12 cellular contexts compared by ENCODE assay signal in genomic region chr9:121326924-121327613, GRCh38. TPM values are rescaled to one million over a fixed set of nuclear protein-coding genes. Genes with fewer than 3 reads are reported as not detected.
DNase-seq lines count a peak whose midpoint lies in the region; ATAC-seq and TF ChIP-seq lines count a peak whose summit lies in the region.
"Had no signal": no experiment of that assay in that cellular context is flagged by ENCODE, and none has a peak within 500 bp of the region (broad histone marks: within the 10 kb centered on the region; RNA-seq: fewer than 3 reads in every experiment).

No MANE protein-coding gene starts in this region.

- POLR2A ChIA-PET in naive thymus-derived CD4-positive, alpha-beta T cell (lab: Charles Lee) = interaction anchor here (0.8 kb wide), 1 partner anchor 12 kb away, joined by 3 read pairs; no protein-coding TSS in a partner anchor

- H3K9me3 ChIP-seq in ascending aorta (no peaks in the 10 kb centered on the region), fibroblast of lung (ENCODE audit: control insufficient read depth, insufficient read depth, low read depth, low read length) (no peaks in the 10 kb centered on the region), trophoblast cell (ENCODE audit: insufficient read depth, low read depth, low read length) (no peaks in the 10 kb centered on the region), transverse colon (no peaks in the 10 kb centered on the region)
- no peaks in the 10 kb centered on the region for H3K9me3 ChIP-seq in naive thymus-derived CD4-positive, alpha-beta T cell (ENCODE audit: control insufficient read depth in 2 of 3, low read length in 3 of 3)

- peak overlapping the region; percentile 12 for H2BK120ac ChIP-seq in trophoblast cell (ENCODE audit: insufficient read depth, low read length, poor library complexity)

- no peak overlapping the region for H2AK5ac ChIP-seq in trophoblast cell (ENCODE audit: low read length)

- H2BK12ac ChIP-seq in trophoblast cell (ENCODE audit: low read length) = peak overlapping the region; percentile 15

- TF ChIP-seq EP300 in transverse colon (IDR thresholded peaks at IDR 0.05; ENCODE audit: low read depth) = no peak

- no peak overlapping the region for H2AFZ ChIP-seq in fibroblast of lung (ENCODE audit: low read length)
- H2AFZ ChIP-seq in trophoblast cell (ENCODE audit: insufficient read depth, low read length, poor library complexity) = no peak overlapping the region

- no peaks in the 10 kb centered on the region for H4K20me1 ChIP-seq in fibroblast of lung (ENCODE audit: control insufficient read depth, extremely low read depth, insufficient read depth, low read length)

- H3K27me3 Mint-ChIP-seq in naive thymus-derived CD4-positive, alpha-beta T cell = no peaks in the 10 kb centered on the region
- H3K27me3 Mint-ChIP-seq: effector memory CD8-positive, alpha-beta T cell; stimulated activated naive B cell treated with anti-CD40 and anti-IgM and Interleukin-4, amounts not matched to agents 10 μg/mL and 1 μg/mL and 100 μg/mL, for 72 hours had no signal

- no peak overlapping the region for H3K23ac ChIP-seq in trophoblast cell (ENCODE audit: low read length)

- no peak overlapping the region for H4K12ac ChIP-seq in trophoblast cell (ENCODE audit: low read depth, low read length)

- no peaks in the 10 kb centered on the region for H3K9me3 Mint-ChIP-seq in naive thymus-derived CD4-positive, alpha-beta T cell
- H3K9me3 Mint-ChIP-seq: effector memory CD8-positive, alpha-beta T cell; nephron; stimulated activated naive B cell treated with anti-CD40 and anti-IgM and Interleukin-4, amounts not matched to agents 10 μg/mL and 1 μg/mL and 100 μg/mL, for 72 hours had no signal

- TF ChIP-seq CTCF in ascending aorta (IDR thresholded peaks at IDR 0.05) (no peak), fibroblast of lung (conservative IDR thresholded peaks at IDR 0.05 in 1 of 2, IDR thresholded peaks at IDR 0.05 in 1 of 2; ENCODE audit: low read depth in 1 of 2, low read length in 2 of 2) (no peak), transverse colon (IDR thresholded peaks at IDR 0.05) (no peak)

- H3K27me3 ChIP-seq in ascending aorta (no peaks in the 10 kb centered on the region), fibroblast of lung (ENCODE audit: control insufficient read depth, insufficient read depth, low read length) (no peaks in the 10 kb centered on the region), trophoblast cell (ENCODE audit: insufficient read depth, low read length) (no peaks in the 10 kb centered on the region), transverse colon (no peaks in the 10 kb centered on the region)
- H3K27me3 ChIP-seq in naive thymus-derived CD4-positive, alpha-beta T cell (ENCODE audit: control insufficient read depth in 2 of 2, insufficient read depth in 2 of 2, low read length in 2 of 2) = no peaks in the 10 kb centered on the region
- H3K27me3 ChIP-seq: brain microvascular endothelial cell had no signal

- peak overlapping the region; percentile 30 for H4K91ac ChIP-seq in trophoblast cell (ENCODE audit: low read depth, low read length)

- no peak for TF ChIP-seq POLR2A in transverse colon (IDR thresholded peaks at IDR 0.05)

- H3K79me2 ChIP-seq in fibroblast of lung (ENCODE audit: control insufficient read depth, insufficient read depth, low read length) = no peaks in the 10 kb centered on the region
- H3K79me2 ChIP-seq in trophoblast cell (ENCODE audit: control insufficient read depth, insufficient read depth, low read length, poor library complexity) = no peaks in the 10 kb centered on the region

- H3K18ac ChIP-seq in trophoblast cell (ENCODE audit: low read length) = no peak overlapping the region

- H3K4me2 ChIP-seq in fibroblast of lung (ENCODE audit: extremely low read depth, insufficient read depth, low read length) (no peak overlapping the region), trophoblast cell (ENCODE audit: low read length) (no peak overlapping the region)

- no peak for ATAC-seq in naive thymus-derived CD4-positive, alpha-beta T cell
- no peak for ATAC-seq in GM18867 (IDR thresholded peaks at IDR 0.05; ENCODE audit: unreplicated experiment)
- ATAC-seq: effector memory CD8-positive, alpha-beta T cell; stimulated activated naive B cell treated with anti-CD40 and anti-IgM and Interleukin-4, amounts not matched to agents 10 μg/mL and 1 μg/mL and 100 μg/mL, for 72 hours had no signal

- H4K8ac ChIP-seq in trophoblast cell (ENCODE audit: low read depth, low read length) = no peak overlapping the region

- H3K9ac ChIP-seq in fibroblast of lung (ENCODE audit: insufficient read depth, low read length) = no peak overlapping the region
- no peak overlapping the region for H3K9ac ChIP-seq in trophoblast cell (ENCODE audit: low read length)

- no peak overlapping the region for H3K4me3 Mint-ChIP-seq in naive thymus-derived CD4-positive, alpha-beta T cell
- H3K4me3 Mint-ChIP-seq: effector memory CD8-positive, alpha-beta T cell; nephron; stimulated activated naive B cell treated with anti-CD40 and anti-IgM and Interleukin-4, amounts not matched to agents 10 μg/mL and 1 μg/mL and 100 μg/mL, for 72 hours had no signal

- no peak overlapping the region for H2BK5ac ChIP-seq in trophoblast cell (ENCODE audit: low read depth, low read length, poor library complexity)

- peaks cover 6% of the 10 kb centered on the region for H3K79me1 ChIP-seq in trophoblast cell (ENCODE audit: low read length)

- H3K4me1 ChIP-seq in ascending aorta (peaks cover 31 to 75% of the 10 kb centered on the region in 2 donors), fibroblast of lung (ENCODE audit: control insufficient read depth, extremely low read depth, insufficient read depth, low read length) (peaks cover 31% of the 10 kb centered on the region), trophoblast cell (ENCODE audit: control insufficient read depth in 1 of 2, insufficient read depth in 2 of 2, low read length in 2 of 2) (peaks cover 11 to 14% of the 10 kb centered on the region in 2 experiments), transverse colon (peaks cover 6 to 23% (median 7%) of the 10 kb centered on the region in 4 donors)
- peaks cover 0 to 3% of the 10 kb centered on the region in 2 donors for H3K4me1 ChIP-seq in naive thymus-derived CD4-positive, alpha-beta T cell (ENCODE audit: control insufficient read depth in 2 of 2, insufficient read depth in 2 of 2, low read length in 2 of 2)

- CTCF ChIA-PET in naive thymus-derived CD4-positive, alpha-beta T cell (lab: Charles Lee) = interaction anchor here (0.5 to 1.2 kb wide), 2 partner anchors 9 to 42 kb away, joined by 3 to 7 read pairs; no protein-coding TSS in a partner anchor

- H3K4me1 Mint-ChIP-seq in naive thymus-derived CD4-positive, alpha-beta T cell = peaks cover 0 to 21% (median 0%) of the 10 kb centered on the region in 7 donors
- H3K4me1 Mint-ChIP-seq: nephron had no signal

- in situ Hi-C loops in transverse colon (cut with MboI; ENCODE audit: low pct_ligation_motif_present in 1 of 4, low pct_unique_long_range_greater_than_20kb in 1 of 4, low sequenced_read_pairs in 3 of 4) = no loop called here

- no peak overlapping the region for H3K4ac ChIP-seq in trophoblast cell (ENCODE audit: low read depth, low read length)

- no peak overlapping the region for H3K27ac Mint-ChIP-seq in naive thymus-derived CD4-positive, alpha-beta T cell
- H3K27ac Mint-ChIP-seq: nephron; stimulated activated naive B cell treated with anti-CD40 and anti-IgM and Interleukin-4, amounts not matched to agents 10 μg/mL and 1 μg/mL and 100 μg/mL, for 72 hours had no signal

- intact Hi-C loops in ascending aorta (cut with DNase I) = loop anchor here (2.0 kb wide), 2 partner anchors 34 to 40 kb away; no protein-coding TSS in a partner anchor
- intact Hi-C loops in transverse colon (cut with DNase I; ENCODE audit: low total_unique reads) = no loop called here
- intact Hi-C loops in naive thymus-derived CD4-positive, alpha-beta T cell (cut with micrococcal nuclease) = no loop called here

- peak overlapping the region in 1 of 2 donors; percentile 34 for H3K4me3 ChIP-seq in ascending aorta
- no peak overlapping the region for H3K4me3 ChIP-seq in fibroblast of lung (replicated peaks in 1 of 4; ENCODE audit: control extremely low read depth in 1 of 4, insufficient read depth in 1 of 4, low read depth in 3 of 4, low read length in 4 of 4)
- H3K4me3 ChIP-seq in trophoblast cell (ENCODE audit: low read depth, low read length) = no peak overlapping the region
- no peak overlapping the region for H3K4me3 ChIP-seq in transverse colon
- no peak overlapping the region for H3K4me3 ChIP-seq in naive thymus-derived CD4-positive, alpha-beta T cell (ENCODE audit: low read length)

- H3K27ac ChIP-seq in ascending aorta (peak overlapping the region; percentile 98 to 99), fibroblast of lung (ENCODE audit: insufficient read depth, low read length) (peak overlapping the region; percentile 68), trophoblast cell (ENCODE audit: low read depth, low read length) (no peak overlapping the region), transverse colon (peak overlapping the region; percentile 77 to 87 (median 84))
- H3K27ac ChIP-seq in naive thymus-derived CD4-positive, alpha-beta T cell (ENCODE audit: low read depth, low read length) = no peak overlapping the region
- H3K27ac ChIP-seq: brain microvascular endothelial cell had no signal

- H3K14ac ChIP-seq in trophoblast cell (ENCODE audit: low read length) = no peak overlapping the region

- peaks cover 0 to 18% (median 5%) of the 10 kb centered on the region in 5 donors for H3K36me3 Mint-ChIP-seq in naive thymus-derived CD4-positive, alpha-beta T cell

- H3K36me3 ChIP-seq in ascending aorta (peaks cover 85 to 89% of the 10 kb centered on the region in 2 donors), fibroblast of lung (ENCODE audit: control insufficient read depth, insufficient read depth, low read length) (peaks cover 49% of the 10 kb centered on the region), trophoblast cell (ENCODE audit: control insufficient read depth in 1 of 2, insufficient read depth in 2 of 2, low read length in 2 of 2) (peaks cover 57 to 77% of the 10 kb centered on the region in 2 experiments), transverse colon (peaks cover 0 to 68% (median 36%) of the 10 kb centered on the region in 4 donors)
- H3K36me3 ChIP-seq in naive thymus-derived CD4-positive, alpha-beta T cell (ENCODE audit: control insufficient read depth in 2 of 3, insufficient read depth in 3 of 3, low read length in 3 of 3) = peaks cover 0 to 3% (median 0%) of the 10 kb centered on the region in 3 experiments

- no CpG with 5 or more reads among the region's 11 CpGs for WGBS in trophoblast cell (ENCODE audit: extremely low coverage, insufficient coverage, insufficient read length)
- WGBS in transverse colon (ENCODE audit: low coverage in 1 of 2), 2 donors = 80 to 93% methylated on average over 1 to 11 of the region's 11 CpGs

- DNase-seq in ascending aorta (ENCODE audit: low spot score in 2 of 2) (no peak), fibroblast of lung (ENCODE audit: low read depth in 2 of 2) (no peak), trophoblast cell (peak in 1 of 2 donors; percentile 50), transverse colon (no peak)
- no peak for DNase-seq in activated CD4-positive, alpha-beta T cell treated with anti-CD3 and anti-CD28 coated beads, Interleukin-2, amount 50 U/mL, for 1 hour
- DNase-seq in naive thymus-derived CD4-positive, alpha-beta T cell = no peak
- DNase-seq: brain microvascular endothelial cell; effector memory CD8-positive, alpha-beta T cell; stimulated activated naive B cell treated with anti-CD40 and anti-IgM and Interleukin-4, amounts not matched to agents 10 μg/mL and 1 μg/mL and 100 μg/mL, for 72 hours had no signal

RNA-seq across cellular contexts. Expression of gene STOM, which starts 43.0 kb away (rescaled TPM):
- total RNA-seq in ascending aorta (306 TPM), fibroblast of lung (215 and 248 TPM in 2 replicates), transverse colon (100 to 1,000 TPM in 2 of 4 donors, 10 to 100 TPM in 2; 78.2 to 195 (median 111) TPM)
- 224 and 536 TPM in 2 replicates for polyA plus RNA-seq in fibroblast of lung
- polyA plus RNA-seq in fibroblast of lung (2012) = 151 and 362 TPM in 2 replicates
- polyA minus RNA-seq in fibroblast of lung (ENCODE audit: low replicate concordance) = 62.3 and 103 TPM in 2 replicates
- polyA plus RNA-seq in trophoblast cell (2013) = 125 and 136 TPM in 2 replicates
- total RNA-seq in naive thymus-derived CD4-positive, alpha-beta T cell = 10 to 100 TPM in 4 of 5 experiments, 1 to 10 TPM in 1; 8.8 to 59.8 (median 16.1) TPM
- 10 to 100 TPM; 13.0 to 13.3 TPM for polyA plus RNA-seq in naive thymus-derived CD4-positive, alpha-beta T cell
- total RNA-seq: HT-29 had no signal

RNA-seq across cellular contexts. Expression of gene GSN, which starts 59.1 kb away (rescaled TPM):
- total RNA-seq in ascending aorta (3,012 TPM), fibroblast of lung (326 and 588 TPM in 2 replicates), transverse colon (100 to 1,000 TPM; 628 to 986 (median 782) TPM)
- 388 and 432 TPM in 2 replicates for polyA plus RNA-seq in fibroblast of lung
- polyA plus RNA-seq in fibroblast of lung (2012) = 328 and 371 TPM in 2 replicates
- polyA minus RNA-seq in fibroblast of lung (ENCODE audit: low replicate concordance) = 613 and 774 TPM in 2 replicates
- 103 and 105 TPM in 2 replicates for polyA plus RNA-seq in trophoblast cell (2013)
- total RNA-seq in naive thymus-derived CD4-positive, alpha-beta T cell = 10 to 100 TPM in 1 of 5 experiments, 1 to 10 TPM in 4; 4.2 to 34.6 (median 7.8) TPM
- 1 to 10 TPM; 2.9 to 3.9 TPM for polyA plus RNA-seq in naive thymus-derived CD4-positive, alpha-beta T cell

Comparison
In these comparisons a context has a peak if more than half of its experiments do, and no peak if none do; other contexts are left out.
1. H3K27ac ChIP-seq: peak in ascending aorta (2 of 2), fibroblast of lung (single experiment) and transverse colon (4 of 4); none in trophoblast cell (single experiment) and naive thymus-derived CD4-positive, alpha-beta T cell (single experiment).